Comparison of ENCODE assay signal across 8 cellular contexts in the genomic region with DNA sequence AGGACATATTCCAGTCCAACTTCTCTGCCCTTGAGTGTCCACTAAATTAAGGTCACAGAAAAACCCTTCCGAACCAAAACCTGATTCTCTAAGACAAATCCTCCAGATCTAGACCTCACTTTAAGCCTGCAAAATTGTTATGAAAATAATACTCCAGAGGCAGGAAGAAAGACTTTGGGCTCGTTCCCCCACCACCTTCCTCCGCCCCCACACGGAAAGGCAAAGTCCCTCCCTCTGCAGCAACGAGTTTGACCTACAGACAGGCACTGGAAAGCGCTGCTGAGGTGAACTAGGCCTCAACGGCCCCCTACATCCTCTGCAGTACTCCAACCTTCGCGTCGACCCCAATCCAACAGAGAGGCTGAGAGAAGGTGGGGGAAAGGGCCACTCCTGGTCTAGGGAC. TPM values are rescaled to one million over a fixed set of nuclear protein-coding genes. Genes with fewer than 3 reads are reported as not detected.
DNase-seq lines count a peak whose midpoint lies in the region; ATAC-seq and TF ChIP-seq lines count a peak whose summit lies in the region.

No MANE protein-coding gene starts in this region.

- in situ Hi-C loops in astrocyte of the cerebellum (cut with HindIII; ENCODE audit: low sequenced_read_pairs), result no loop called here

- peaks cover 30% of the 10 kb centered on the region for H3K36me3 ChIP-seq in CD4-positive, alpha-beta memory T cell (ENCODE audit: insufficient read depth, low read length)

- H3K4me1 Mint-ChIP-seq in CD4-positive, alpha-beta memory T cell, result peaks cover 14 to 25% (median 18%) of the 10 kb centered on the region in 4 donors

- intact Hi-C loops in CD4-positive, alpha-beta memory T cell (cut with micrococcal nuclease), result loop anchor here (1.0 to 10.0 kb wide), 3 partner anchors 12 to 146 kb away; a partner anchor contains a TSS

- TF ChIP-seq CTCF in astrocyte of the cerebellum (IDR thresholded peaks at IDR 0.05; ENCODE audit: low read depth, low read length, missing control alignments), result no peak

- H3K4me1 ChIP-seq in CD4-positive, alpha-beta memory T cell (ENCODE audit: insufficient read depth, low read length), result peaks cover 25% of the 10 kb centered on the region

- DNase-seq in CD4-positive, alpha-beta memory T cell, result peak; percentile 42 to 62 (median 46)
- DNase-seq in astrocyte of the cerebellum (ENCODE audit: low read depth), result no peak
- DNase-seq in middle frontal gyrus (ENCODE audit: extremely low spot score, low spot score), result no peak

- ATAC-seq in GM19397 (IDR thresholded peaks at IDR 0.05; ENCODE audit: unreplicated experiment) (peak; percentile 42), HG03520 (IDR thresholded peaks at IDR 0.05; ENCODE audit: unreplicated experiment) (peak; percentile 35), SK-N-SH treated with all-trans-retinoic acid at 6 μM for 48 hours (peak; percentile 83)

- H3K27me3 Mint-ChIP-seq in CD4-positive, alpha-beta memory T cell, result peaks cover 0 to 2% of the 10 kb centered on the region in 2 donors

- POLR2A ChIA-PET in CD4-positive, alpha-beta memory T cell (lab: Charles Lee; ENCODE audit: partially characterized antibody), result interaction anchor here (0.8 to 6.2 kb wide), 2 partner anchors 9 to 12 kb away, joined by 3 to 48 read pairs; a partner anchor contains a TSS

- CTCF ChIA-PET in CD4-positive, alpha-beta memory T cell (lab: Charles Lee; ENCODE audit: partially characterized antibody), result interaction anchor here (2.7 kb wide), 1 partner anchor 12 kb away, joined by 11 read pairs; a partner anchor contains a TSS

- peak overlapping the region; percentile 59 to 84 for H3K4me3 ChIP-seq in CD4-positive, alpha-beta memory T cell (ENCODE audit: low read length in 2 of 2)
- H3K4me3 ChIP-seq in astrocyte of the cerebellum (ENCODE audit: low read depth, low read length) (peak overlapping the region; percentile 85), iPS-11a (ENCODE audit: low read depth, low read length) (peak overlapping the region; percentile 63), skin epidermis (peak overlapping the region; percentile 62 to 88 (median 74))

- peaks cover 0 to 6% (median 0%) of the 10 kb centered on the region in 8 donors for H3K9me3 Mint-ChIP-seq in CD4-positive, alpha-beta memory T cell

- peaks cover 38 to 39% of the 10 kb centered on the region in 2 donors for H3K36me3 Mint-ChIP-seq in CD4-positive, alpha-beta memory T cell

- no peaks in the 10 kb centered on the region for H3K9me3 ChIP-seq in CD4-positive, alpha-beta memory T cell (ENCODE audit: control insufficient read depth in 1 of 2, low read length in 2 of 2)

- H3K27ac Mint-ChIP-seq in CD4-positive, alpha-beta memory T cell, result peak overlapping the region; percentile 79 to 98 (median 95)

- peak overlapping the region; percentile 83 for H3K27ac ChIP-seq in CD4-positive, alpha-beta memory T cell (ENCODE audit: low read depth, low read length)
- peak overlapping the region; percentile 66 to 97 (median 90) for H3K27ac ChIP-seq in skin epidermis

- no peaks in the 10 kb centered on the region for H3K27me3 ChIP-seq in CD4-positive, alpha-beta memory T cell (ENCODE audit: insufficient read depth, low read length)

- H3K4me3 Mint-ChIP-seq in CD4-positive, alpha-beta memory T cell, result peak overlapping the region; percentile 80 to 95 (median 93)

TF ChIP-seq in SK-N-SH treated with all-trans-retinoic acid at 6 μM for 48 hours, 23 proteins besides CTCF, POLR2A, EP300 and RAD21:
- TF ChIP-seq PPARA (CRISPR knock-in tag; IDR thresholded peaks at IDR 0.05; ENCODE audit: borderline replicate concordance), result no peak
- TF ChIP-seq ZNF8 (CRISPR knock-in tag; IDR thresholded peaks at IDR 0.05), result no peak
- TF ChIP-seq, protein P1, sequence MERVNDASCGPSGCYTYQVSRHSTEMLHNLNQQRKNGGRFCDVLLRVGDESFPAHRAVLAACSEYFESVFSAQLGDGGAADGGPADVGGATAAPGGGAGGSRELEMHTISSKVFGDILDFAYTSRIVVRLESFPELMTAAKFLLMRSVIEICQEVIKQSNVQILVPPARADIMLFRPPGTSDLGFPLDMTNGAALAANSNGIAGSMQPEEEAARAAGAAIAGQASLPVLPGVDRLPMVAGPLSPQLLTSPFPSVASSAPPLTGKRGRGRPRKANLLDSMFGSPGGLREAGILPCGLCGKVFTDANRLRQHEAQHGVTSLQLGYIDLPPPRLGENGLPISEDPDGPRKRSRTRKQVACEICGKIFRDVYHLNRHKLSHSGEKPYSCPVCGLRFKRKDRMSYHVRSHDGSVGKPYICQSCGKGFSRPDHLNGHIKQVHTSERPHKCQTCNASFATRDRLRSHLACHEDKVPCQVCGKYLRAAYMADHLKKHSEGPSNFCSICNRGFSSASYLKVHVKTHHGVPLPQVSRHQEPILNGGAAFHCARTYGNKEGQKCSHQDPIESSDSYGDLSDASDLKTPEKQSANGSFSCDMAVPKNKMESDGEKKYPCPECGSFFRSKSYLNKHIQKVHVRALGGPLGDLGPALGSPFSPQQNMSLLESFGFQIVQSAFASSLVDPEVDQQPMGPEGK (CRISPR knock-in tag; IDR thresholded peaks at IDR 0.05; ENCODE audit: borderline replicate concordance), result no peak
- TF ChIP-seq ZFP3 (CRISPR knock-in tag; IDR thresholded peaks at IDR 0.05), result no peak
- TF ChIP-seq CSDC2 (CRISPR knock-in tag; IDR thresholded peaks at IDR 0.05), result no peak
- TF ChIP-seq ZNF70 (CRISPR knock-in tag; IDR thresholded peaks at IDR 0.05), result no peak
- no peak for TF ChIP-seq ZNF565 (CRISPR knock-in tag; conservative IDR thresholded peaks at IDR 0.05; ENCODE audit: low read depth)

RNA-seq across cellular contexts. Expression of a gene that starts 0.8 kb away (rescaled TPM):
- 10 to 100 TPM; 77.0 to 81.3 TPM for total RNA-seq in CD4-positive, alpha-beta memory T cell
- 100 to 1,000 TPM; 315 to 401 TPM for polyA plus RNA-seq in CD4-positive, alpha-beta memory T cell

RNA-seq across cellular contexts. Expression of a gene that starts 12.7 kb away (rescaled TPM):
- 10 to 100 TPM; 66.1 to 67.4 TPM for total RNA-seq in CD4-positive, alpha-beta memory T cell
- 10 to 100 TPM; 26.2 to 40.2 TPM for polyA plus RNA-seq in CD4-positive, alpha-beta memory T cell

Comparison
In these comparisons a context has a peak if more than half of its experiments do, and no peak if none do; other contexts are left out.
1. DNase-seq: peak in CD4-positive, alpha-beta memory T cell (5 of 5); none in astrocyte of the cerebellum (single experiment) and middle frontal gyrus (single experiment).
2. Peak in every context shown above with its lines, with median percentiles within 50 percentile points of each other: H3K4me3 ChIP-seq and ATAC-seq.